ENCODE assay signal across 1 cellular context in genomic region chr16:50683689-50684374, GRCh38.
TF ChIP-seq lines count a peak whose summit lies in the region.

No MANE protein-coding gene starts in this region.

TF ChIP-seq in GM12878, 131 proteins besides CTCF, POLR2A, EP300 and RAD21 (continued from another document and continues in another):
- no peak for TF ChIP-seq USF2 (IDR thresholded peaks at IDR 0.05; ENCODE audit: borderline replicate concordance, low read depth, low read length)
- peak; percentile 23 for TF ChIP-seq KLF5 (IDR thresholded peaks at IDR 0.05; ENCODE audit: partially characterized antibody)
- TF ChIP-seq HSF1 (IDR thresholded peaks at IDR 0.05; ENCODE audit: low read depth, low read length) = no peak
- no peak for TF ChIP-seq ZNF622 (IDR thresholded peaks at IDR 0.05)
- peak; percentile 19; the same call in 1 of the 2 replicates for TF ChIP-seq PKNOX1 (IDR thresholded peaks at IDR 0.05)
- TF ChIP-seq ZBTB4 (CRISPR knock-in tag; IDR thresholded peaks at IDR 0.05) = no peak
- peak; percentile 98 for TF ChIP-seq GATAD2B (conservative IDR thresholded peaks at IDR 0.05; ENCODE audit: low read depth)
- TF ChIP-seq IKZF1 (conservative IDR thresholded peaks at IDR 0.05) = peak; percentile 98
- TF ChIP-seq EGR1 (IDR thresholded peaks at IDR 0.05; ENCODE audit: borderline replicate concordance in 1 of 2, low read depth in 2 of 2, low read length in 2 of 2) = no peak
- peak; percentile 43; the same call in 1 of the 2 replicates for TF ChIP-seq BACH1 (IDR thresholded peaks at IDR 0.05; ENCODE audit: borderline replicate concordance)
- no peak for TF ChIP-seq USF1 (IDR thresholded peaks at IDR 0.05; ENCODE audit: borderline replicate concordance, extremely low read length, insufficient read depth, low read depth, low read length)
- no peak for TF ChIP-seq POLR2AphosphoS2 (IDR thresholded peaks at IDR 0.05; ENCODE audit: low read depth, low read length)
- TF ChIP-seq BRCA1 (IDR thresholded peaks at IDR 0.05; ENCODE audit: low read depth, low read length) = no peak
- TF ChIP-seq HCFC1 (IDR thresholded peaks at IDR 0.05; ENCODE audit: low read length) = no peak
- TF ChIP-seq RCOR1 (conservative IDR thresholded peaks at IDR 0.05; ENCODE audit: low read depth, low read length) = 0 out of 2 replicates have a peak, but pooled peaks have one; percentile 80
- TF ChIP-seq E2F4 (IDR thresholded peaks at IDR 0.05; ENCODE audit: low read depth, low read length) = no peak
- 0 out of 2 replicates have a peak, but pooled peaks have one; percentile 34 for TF ChIP-seq ASH2L (IDR thresholded peaks at IDR 0.05; ENCODE audit: borderline replicate concordance, low read depth)
- TF ChIP-seq ZNF217 (IDR thresholded peaks at IDR 0.05) = no peak
- no peak for TF ChIP-seq RFX5 (IDR thresholded peaks at IDR 0.05; ENCODE audit: low read depth, low read length)
- TF ChIP-seq E2F8 (IDR thresholded peaks at IDR 0.05; ENCODE audit: low read depth, partially characterized antibody) = no peak
- TF ChIP-seq SIN3A (IDR thresholded peaks at IDR 0.05; ENCODE audit: low read depth, low read length) = peak; percentile 82; the same call in 1 of the 2 replicates
- peak; percentile 88 for TF ChIP-seq FOXM1 (IDR thresholded peaks at IDR 0.05; ENCODE audit: low read depth, low read length)
- peak; percentile 48; the same call in 1 of the 2 replicates for TF ChIP-seq IRF4 (IDR thresholded peaks at IDR 0.05; ENCODE audit: low read depth, low read length)
- peak; percentile 86; the same call in 1 of the 2 replicates for TF ChIP-seq MYB (IDR thresholded peaks at IDR 0.05; ENCODE audit: borderline replicate concordance, low read depth, low read length)
- peak; percentile 27 for TF ChIP-seq E4F1 (IDR thresholded peaks at IDR 0.05; ENCODE audit: borderline replicate concordance, partially characterized antibody)
- TF ChIP-seq MEF2A (IDR thresholded peaks at IDR 0.05; ENCODE audit: insufficient read depth, low read depth, low read length) = peak; percentile 72; the same call in 1 of the 2 replicates
- 0 out of 2 replicates have a peak, but pooled peaks have one; percentile 69 for TF ChIP-seq STAT3 (IDR thresholded peaks at IDR 0.05; ENCODE audit: low read depth, low read length)
- peak; percentile 71 for TF ChIP-seq SP1 (IDR thresholded peaks at IDR 0.05; ENCODE audit: low read depth, low read length)
- no peak for TF ChIP-seq IRF3 (IDR thresholded peaks at IDR 0.05)
- 0 out of 2 replicates have a peak, but pooled peaks have one; percentile 5 for TF ChIP-seq NR2C1 (IDR thresholded peaks at IDR 0.05)
- TF ChIP-seq ATF3 (IDR thresholded peaks at IDR 0.05; ENCODE audit: borderline replicate concordance, extremely low read depth, low read depth, low read length) = no peak
- no peak for TF ChIP-seq CBX3 (IDR thresholded peaks at IDR 0.05; ENCODE audit: borderline replicate concordance, low read depth)
- TF ChIP-seq SMAD5 (IDR thresholded peaks at IDR 0.05; ENCODE audit: low read depth) = no peak
- no peak for TF ChIP-seq GABPA (IDR thresholded peaks at IDR 0.05; ENCODE audit: low read depth)
- no peak for TF ChIP-seq IRF5 (IDR thresholded peaks at IDR 0.05; ENCODE audit: borderline replicate concordance)
